Comparison of ENCODE assay signal across 1 cellular context in the genomic region with DNA sequence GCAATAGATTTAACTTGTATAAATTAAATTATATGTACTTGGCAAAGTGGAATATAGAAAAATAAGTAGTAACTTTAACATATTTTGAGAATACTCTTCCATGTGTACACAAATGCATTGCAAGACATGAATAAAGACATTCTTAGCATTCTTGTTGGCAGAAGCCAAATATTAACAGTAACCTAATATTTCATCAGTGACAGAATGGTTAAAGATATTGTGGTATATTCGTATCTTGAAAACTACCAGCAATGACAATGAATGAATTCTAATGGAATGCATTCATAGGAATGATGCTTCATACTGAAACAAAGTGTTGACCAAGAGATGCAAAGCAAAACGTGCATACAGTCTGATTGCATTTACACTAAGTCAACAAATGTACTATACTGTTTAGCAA.
TF ChIP-seq lines count a peak whose summit lies in the region.

No MANE protein-coding gene starts in this region.

TF ChIP-seq in SK-N-SH, 30 proteins besides CTCF, POLR2A, EP300 and RAD21 (continued from another document):
- TF ChIP-seq, protein P1, sequence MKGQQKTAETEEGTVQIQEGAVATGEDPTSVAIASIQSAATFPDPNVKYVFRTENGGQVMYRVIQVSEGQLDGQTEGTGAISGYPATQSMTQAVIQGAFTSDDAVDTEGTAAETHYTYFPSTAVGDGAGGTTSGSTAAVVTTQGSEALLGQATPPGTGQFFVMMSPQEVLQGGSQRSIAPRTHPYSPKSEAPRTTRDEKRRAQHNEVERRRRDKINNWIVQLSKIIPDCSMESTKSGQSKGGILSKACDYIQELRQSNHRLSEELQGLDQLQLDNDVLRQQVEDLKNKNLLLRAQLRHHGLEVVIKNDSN (IDR thresholded peaks at IDR 0.05; ENCODE audit: borderline replicate concordance, low read depth), result no peak
- TF ChIP-seq, protein P2, sequence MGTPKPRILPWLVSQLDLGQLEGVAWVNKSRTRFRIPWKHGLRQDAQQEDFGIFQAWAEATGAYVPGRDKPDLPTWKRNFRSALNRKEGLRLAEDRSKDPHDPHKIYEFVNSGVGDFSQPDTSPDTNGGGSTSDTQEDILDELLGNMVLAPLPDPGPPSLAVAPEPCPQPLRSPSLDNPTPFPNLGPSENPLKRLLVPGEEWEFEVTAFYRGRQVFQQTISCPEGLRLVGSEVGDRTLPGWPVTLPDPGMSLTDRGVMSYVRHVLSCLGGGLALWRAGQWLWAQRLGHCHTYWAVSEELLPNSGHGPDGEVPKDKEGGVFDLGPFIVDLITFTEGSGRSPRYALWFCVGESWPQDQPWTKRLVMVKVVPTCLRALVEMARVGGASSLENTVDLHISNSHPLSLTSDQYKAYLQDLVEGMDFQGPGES (IDR thresholded peaks at IDR 0.05; ENCODE audit: low read depth, low read length), result no peak
- TF ChIP-seq MXI1 (IDR thresholded peaks at IDR 0.05; ENCODE audit: low read depth, low read length) (no peak), POLR2AphosphoS5 (IDR thresholded peaks at IDR 0.05; ENCODE audit: low read depth, low read length) (no peak), FOXJ3 (CRISPR knock-in tag; IDR thresholded peaks at IDR 0.05) (no peak), SIN3A (IDR thresholded peaks at IDR 0.05; ENCODE audit: borderline replicate concordance, low read depth, low read length) (no peak)
- TF ChIP-seq, protein P3, sequence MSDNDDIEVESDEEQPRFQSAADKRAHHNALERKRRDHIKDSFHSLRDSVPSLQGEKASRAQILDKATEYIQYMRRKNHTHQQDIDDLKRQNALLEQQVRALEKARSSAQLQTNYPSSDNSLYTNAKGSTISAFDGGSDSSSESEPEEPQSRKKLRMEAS (IDR thresholded peaks at IDR 0.05; ENCODE audit: low read depth), result no peak
- TF ChIP-seq, protein P4, sequence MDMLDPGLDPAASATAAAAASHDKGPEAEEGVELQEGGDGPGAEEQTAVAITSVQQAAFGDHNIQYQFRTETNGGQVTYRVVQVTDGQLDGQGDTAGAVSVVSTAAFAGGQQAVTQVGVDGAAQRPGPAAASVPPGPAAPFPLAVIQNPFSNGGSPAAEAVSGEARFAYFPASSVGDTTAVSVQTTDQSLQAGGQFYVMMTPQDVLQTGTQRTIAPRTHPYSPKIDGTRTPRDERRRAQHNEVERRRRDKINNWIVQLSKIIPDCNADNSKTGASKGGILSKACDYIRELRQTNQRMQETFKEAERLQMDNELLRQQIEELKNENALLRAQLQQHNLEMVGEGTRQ (IDR thresholded peaks at IDR 0.05; ENCODE audit: borderline replicate concordance, low read depth, low read length), result no peak
TF ChIP-seq in SK-N-SH: peak in this region for 0.
